13 cellular contexts compared by ENCODE assay signal in genomic region chr9:88818495-88819201, GRCh38.
A peak's percentile ranks its signal among the peaks of the same experiment; 100 is the strongest.
DNase-seq lines count a peak whose midpoint lies in the region; ATAC-seq and TF ChIP-seq lines count a peak whose summit lies in the region.
"Had no signal": no experiment of that assay in that cellular context is flagged by ENCODE, and none has a peak within 500 bp of the region (broad histone marks: within the 10 kb centered on the region; RNA-seq: fewer than 3 reads in every experiment).

No MANE protein-coding gene starts in this region.

- H3K4me2 ChIP-seq in neural cell (ENCODE audit: low read length) = no peak overlapping the region

- H2AFZ ChIP-seq in neural cell (ENCODE audit: low read depth, low read length) = no peak overlapping the region

- TF ChIP-seq CTCF in neural cell (IDR thresholded peaks at IDR 0.05; ENCODE audit: poor library complexity, severe bottlenecking) = no peak

- no peak overlapping the region for H3K27ac ChIP-seq in neural cell (ENCODE audit: low read length)
- H3K27ac ChIP-seq: C4-2B, gastroesophageal sphincter had no signal

- ATAC-seq in HG03342 (IDR thresholded peaks at IDR 0.05; ENCODE audit: unreplicated experiment) = no peak
- ATAC-seq: gastroesophageal sphincter had no signal

- TF ChIP-seq RAD21 in neural cell (conservative IDR thresholded peaks at IDR 0.05) = no peak

- TF ChIP-seq EP300 in neural cell (conservative IDR thresholded peaks at IDR 0.05; ENCODE audit: poor library complexity, severe bottlenecking) = peak; percentile 27

- no peaks in the 10 kb centered on the region for H4K20me1 ChIP-seq in neural cell (ENCODE audit: insufficient read depth)

- DNase-seq in EH (ENCODE audit: low read depth) (peak; percentile 81), NCI-H2171 treated with DMSO at 0.1 percent for 48 hours (lab: John Stamatoyannopoulos, UW) (peak; percentile 31), epidermal melanocyte (ENCODE audit: insufficient read length, low spot score) (peak; percentile 30), DMS53 treated with DMSO at 0.1 percent for 48 hours (lab: John Stamatoyannopoulos, UW; ENCODE audit: unreplicated experiment) (no peak)
- no peak for DNase-seq in stimulated activated naive CD4-positive, alpha-beta T cell treated with Interleukin-2 at 50 U/mL for 16 hours (lab: John Stamatoyannopoulos, UW)
- no peak for DNase-seq in activated CD8-positive, alpha-beta memory T cell treated with anti-CD3 and anti-CD28 coated beads, Interleukin-2, amount 50 U/mL, for 4 hours
- DNase-seq: anterior cingulate cortex; NCI-H1417; stimulated activated CD8-positive, alpha-beta memory T cell treated with anti-CD3 and anti-CD28 coated beads, Interleukin-4, amount 100 ng/mL, for 48 hours had no signal

- H3K9me2 ChIP-seq in neural cell (ENCODE audit: insufficient read depth, low read length) = no peaks in the 10 kb centered on the region

- no peaks in the 10 kb centered on the region for H3K27me3 ChIP-seq in neural cell (ENCODE audit: insufficient read depth, low read depth, low read length)
- H3K27me3 ChIP-seq: gastroesophageal sphincter had no signal

- peak overlapping the region; percentile 12 for H3K9ac ChIP-seq in neural cell (ENCODE audit: low read length)

- no peaks in the 10 kb centered on the region for H3F3A ChIP-seq in neural cell (ENCODE audit: insufficient read depth, low read length, poor library complexity, severe bottlenecking)

- no peaks in the 10 kb centered on the region for H3K79me2 ChIP-seq in neural cell (replicated peaks; ENCODE audit: insufficient read depth, low read length)

- H3K9me3 ChIP-seq in neural cell (ENCODE audit: low read length) = no peaks in the 10 kb centered on the region
- H3K9me3 ChIP-seq: gastroesophageal sphincter had no signal

- peak overlapping the region; percentile 25 for H3K4me3 ChIP-seq in neural cell (ENCODE audit: low read length)
- H3K4me3 ChIP-seq: gastroesophageal sphincter had no signal

- no peaks in the 10 kb centered on the region for H3K36me3 ChIP-seq in neural cell (ENCODE audit: insufficient read depth, low read length)
- H3K36me3 ChIP-seq: gastroesophageal sphincter had no signal

TF ChIP-seq in neural cell, 6 proteins besides CTCF, POLR2A, EP300 and RAD21:
- TF ChIP-seq MXI1 (conservative IDR thresholded peaks at IDR 0.05; ENCODE audit: poor library complexity, severe bottlenecking) (peak; percentile 12), SMC3 (conservative IDR thresholded peaks at IDR 0.05; ENCODE audit: poor library complexity) (no peak)
- TF ChIP-seq, protein P1, sequence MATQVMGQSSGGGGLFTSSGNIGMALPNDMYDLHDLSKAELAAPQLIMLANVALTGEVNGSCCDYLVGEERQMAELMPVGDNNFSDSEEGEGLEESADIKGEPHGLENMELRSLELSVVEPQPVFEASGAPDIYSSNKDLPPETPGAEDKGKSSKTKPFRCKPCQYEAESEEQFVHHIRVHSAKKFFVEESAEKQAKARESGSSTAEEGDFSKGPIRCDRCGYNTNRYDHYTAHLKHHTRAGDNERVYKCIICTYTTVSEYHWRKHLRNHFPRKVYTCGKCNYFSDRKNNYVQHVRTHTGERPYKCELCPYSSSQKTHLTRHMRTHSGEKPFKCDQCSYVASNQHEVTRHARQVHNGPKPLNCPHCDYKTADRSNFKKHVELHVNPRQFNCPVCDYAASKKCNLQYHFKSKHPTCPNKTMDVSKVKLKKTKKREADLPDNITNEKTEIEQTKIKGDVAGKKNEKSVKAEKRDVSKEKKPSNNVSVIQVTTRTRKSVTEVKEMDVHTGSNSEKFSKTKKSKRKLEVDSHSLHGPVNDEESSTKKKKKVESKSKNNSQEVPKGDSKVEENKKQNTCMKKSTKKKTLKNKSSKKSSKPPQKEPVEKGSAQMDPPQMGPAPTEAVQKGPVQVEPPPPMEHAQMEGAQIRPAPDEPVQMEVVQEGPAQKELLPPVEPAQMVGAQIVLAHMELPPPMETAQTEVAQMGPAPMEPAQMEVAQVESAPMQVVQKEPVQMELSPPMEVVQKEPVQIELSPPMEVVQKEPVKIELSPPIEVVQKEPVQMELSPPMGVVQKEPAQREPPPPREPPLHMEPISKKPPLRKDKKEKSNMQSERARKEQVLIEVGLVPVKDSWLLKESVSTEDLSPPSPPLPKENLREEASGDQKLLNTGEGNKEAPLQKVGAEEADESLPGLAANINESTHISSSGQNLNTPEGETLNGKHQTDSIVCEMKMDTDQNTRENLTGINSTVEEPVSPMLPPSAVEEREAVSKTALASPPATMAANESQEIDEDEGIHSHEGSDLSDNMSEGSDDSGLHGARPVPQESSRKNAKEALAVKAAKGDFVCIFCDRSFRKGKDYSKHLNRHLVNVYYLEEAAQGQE (IDR thresholded peaks at IDR 0.05; ENCODE audit: borderline replicate concordance) = peak; percentile 64
TF ChIP-seq in neural cell: peak in this region for 2.

Comparison
In these comparisons a context has a peak if more than half of its experiments do, and no peak if none do; other contexts are left out.
1. DNase-seq: peak in EH (single experiment), NCI-H2171 treated with DMSO at 0.1 percent for 48 hours (single experiment) and epidermal melanocyte (single experiment); none in DMS53 treated with DMSO at 0.1 percent for 48 hours (single experiment), stimulated activated naive CD4-positive, alpha-beta T cell treated with Interleukin-2 at 50 U/mL for 16 hours (single experiment) and activated CD8-positive, alpha-beta memory T cell treated with anti-CD3 and anti-CD28 coated beads, Interleukin-2, amount 50 U/mL, for 4 hours (single experiment).